In the genomic region with DNA sequence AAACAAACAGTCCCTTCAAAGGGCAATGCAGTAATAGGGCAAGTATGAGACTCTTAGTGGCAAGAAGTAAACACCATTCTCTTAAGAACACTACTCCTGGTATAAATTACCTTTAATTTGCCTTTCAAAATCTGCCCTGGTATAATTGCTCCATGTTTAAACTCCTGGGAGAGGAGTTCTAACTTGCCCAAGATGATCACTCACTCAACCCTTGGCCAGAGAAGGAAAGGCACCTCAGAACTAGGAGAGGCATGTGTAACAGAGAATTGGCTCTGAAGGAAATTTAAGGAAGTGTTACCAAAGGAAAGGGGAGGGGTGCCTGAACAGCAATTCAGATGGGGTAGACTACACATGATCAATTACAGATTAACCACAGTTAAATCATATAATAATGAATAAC, we compare ENCODE assay signal across 24 cellular contexts.
A peak's percentile ranks its signal among the peaks of the same experiment; 100 is the strongest.
DNase-seq lines count a peak whose midpoint lies in the region; ATAC-seq, FAIRE-seq and TF ChIP-seq lines count a peak whose summit lies in the region.
"Had no signal": no experiment of that assay in that cellular context is flagged by ENCODE, and none has a peak within 500 bp of the region (broad histone marks: within the 10 kb centered on the region; RNA-seq: fewer than 3 reads in every experiment).

No MANE protein-coding gene starts in this region.

- FAIRE-seq in GM19239 (lab: Jason Lieb, UNC): no peak
- FAIRE-seq: A204.1, D721Med, G401.6, GM12892, GM18507, HTR-8/SVneo, K562 had no signal

- H3K27me3 ChIP-seq in adipocyte (replicated peaks; ENCODE audit: control insufficient read depth, insufficient read depth, low read length) (no peaks in the 10 kb centered on the region), smooth muscle cell (ENCODE audit: low read depth) (no peaks in the 10 kb centered on the region)

- H4K20me1 ChIP-seq in smooth muscle cell (ENCODE audit: low read depth): no peaks in the 10 kb centered on the region

- peak; percentile 22 for DNase-seq in HPDE6-E6E7 (ENCODE audit: extremely low spot score)
- peak; percentile 1 for DNase-seq in adipocyte (ENCODE audit: low read depth)
- DNase-seq in fibroblast of peridontal ligament (ENCODE audit: extremely low read depth): peak; percentile 5
- no peak for DNase-seq in smooth muscle cell (lab: John Stamatoyannopoulos, UW; ENCODE audit: unreplicated experiment)
- no peak for DNase-seq in GM19239 (ENCODE audit: insufficient read length, low spot score)
- DNase-seq: ACHN; AML-193; Caco-2; CD4-positive, alpha-beta T cell; GOT3; H7; IMR-90 had no signal

- H3K79me2 ChIP-seq in smooth muscle cell (ENCODE audit: low read depth): no peaks in the 10 kb centered on the region

- H3K4me3 ChIP-seq in adipocyte (ENCODE audit: low read length) (no peak overlapping the region), smooth muscle cell (no peak overlapping the region)
- H3K4me3 ChIP-seq: K562 had no signal

- ATAC-seq in GM21360 (IDR thresholded peaks at IDR 0.05; ENCODE audit: unreplicated experiment) (no peak), HG03159 (IDR thresholded peaks at IDR 0.05; ENCODE audit: unreplicated experiment) (no peak)
- ATAC-seq: HCT116, K562 had no signal

- no peaks in the 10 kb centered on the region for H3K36me3 ChIP-seq in adipocyte (ENCODE audit: control insufficient read depth, insufficient read depth, low read length, severe bottlenecking)
- H3K36me3 ChIP-seq in smooth muscle cell (ENCODE audit: low read depth): no peaks in the 10 kb centered on the region

- no peak overlapping the region for H2AFZ ChIP-seq in smooth muscle cell (ENCODE audit: low read depth)

- no peak for TF ChIP-seq CTCF in smooth muscle cell (IDR thresholded peaks at IDR 0.05; ENCODE audit: borderline replicate concordance, insufficient read depth, poor library complexity, severe bottlenecking)

- H3K9ac ChIP-seq in adipocyte (ENCODE audit: low read length) (no peak overlapping the region), smooth muscle cell (ENCODE audit: low read depth) (no peak overlapping the region)

- H3F3A ChIP-seq in smooth muscle cell (ENCODE audit: low read depth): no peaks in the 10 kb centered on the region

- H3K4me1 ChIP-seq in adipocyte (ENCODE audit: control insufficient read depth, insufficient read depth, low read length) (no peaks in the 10 kb centered on the region), smooth muscle cell (ENCODE audit: low read depth) (no peaks in the 10 kb centered on the region)
- H3K4me1 ChIP-seq: Caco-2 had no signal

- peak overlapping the region; percentile 44 for H3K27ac ChIP-seq in smooth muscle cell (ENCODE audit: low read depth)
- H3K27ac ChIP-seq: C4-2B, HL-60 had no signal

- peak overlapping the region; percentile 0 for H3K4me2 ChIP-seq in smooth muscle cell

- H3K9me3 ChIP-seq in adipocyte (ENCODE audit: control insufficient read depth, low read length) (no peaks in the 10 kb centered on the region), smooth muscle cell (replicated peaks; ENCODE audit: low read depth) (no peaks in the 10 kb centered on the region)
- H3K9me3 ChIP-seq: Caco-2 had no signal

Comparison
In these comparisons a context has a peak if more than half of its experiments do, and no peak if none do; other contexts are left out.
1. DNase-seq: peak in HPDE6-E6E7 (single experiment), adipocyte (single experiment) and fibroblast of peridontal ligament (single experiment); none in smooth muscle cell (single experiment) and GM19239 (single experiment).